In genomic region chr14:23577004-23577681, GRCh38 we compare ENCODE assay signal across 1 cellular context.
A peak's percentile ranks its signal among the peaks of the same experiment; 100 is the strongest.
TF ChIP-seq lines count a peak whose summit lies in the region.

No MANE protein-coding gene starts in this region.

TF ChIP-seq in WTC11, 78 proteins besides CTCF, POLR2A, EP300 and RAD21 (continued from another document and continues in another):
- TF ChIP-seq OVOL2 (CRISPR knock-in tag; IDR thresholded peaks at IDR 0.05; ENCODE audit: borderline replicate concordance) (no peak), SMAD3 (CRISPR knock-in tag; IDR thresholded peaks at IDR 0.05; ENCODE audit: borderline replicate concordance) (no peak), ZNF512 (CRISPR knock-in tag; IDR thresholded peaks at IDR 0.05; ENCODE audit: borderline replicate concordance) (no peak), ZNF317 (CRISPR knock-in tag; IDR thresholded peaks at IDR 0.05; ENCODE audit: borderline replicate concordance, low read depth) (no peak), SP1 (CRISPR knock-in tag; conservative IDR thresholded peaks at IDR 0.05) (peak; percentile 45; the same call in 1 of the 2 replicates), FOXJ3 (CRISPR knock-in tag; IDR thresholded peaks at IDR 0.05; ENCODE audit: borderline replicate concordance) (no peak), KAT7 (CRISPR knock-in tag; IDR thresholded peaks at IDR 0.05; ENCODE audit: borderline replicate concordance) (no peak), ZNF232 (CRISPR knock-in tag; IDR thresholded peaks at IDR 0.05) (no peak), PRRX2 (CRISPR knock-in tag; IDR thresholded peaks at IDR 0.05) (no peak), ERG (CRISPR knock-in tag; IDR thresholded peaks at IDR 0.05) (no peak), FOXP4 (CRISPR knock-in tag; IDR thresholded peaks at IDR 0.05) (peak; percentile 83; the same call in 1 of the 2 replicates), PRDM15 (CRISPR knock-in tag; IDR thresholded peaks at IDR 0.05) (peak; percentile 67; the same call in 1 of the 2 replicates), GTF2I (CRISPR knock-in tag; conservative IDR thresholded peaks at IDR 0.05) (no peak), NFYB (CRISPR knock-in tag; conservative IDR thresholded peaks at IDR 0.05; ENCODE audit: low read depth) (no peak), MAX (CRISPR knock-in tag; IDR thresholded peaks at IDR 0.05) (peak; percentile 83), ZBTB21 (CRISPR knock-in tag; IDR thresholded peaks at IDR 0.05; ENCODE audit: borderline replicate concordance) (peak; percentile 69; the same call in 1 of the 2 replicates), ZNF423 (CRISPR knock-in tag; IDR thresholded peaks at IDR 0.05) (no peak; the same call in 1 of the 2 replicates), NR1H2 (CRISPR knock-in tag; IDR thresholded peaks at IDR 0.05) (no peak), ZNF263 (CRISPR knock-in tag; IDR thresholded peaks at IDR 0.05; ENCODE audit: low read depth) (no peak), ZNF138 (CRISPR knock-in tag; conservative IDR thresholded peaks at IDR 0.05) (no peak), ESRRA (CRISPR knock-in tag; IDR thresholded peaks at IDR 0.05; ENCODE audit: borderline replicate concordance) (no peak; the same call in 1 of the 2 replicates), NR3C1 (CRISPR knock-in tag; conservative IDR thresholded peaks at IDR 0.05; ENCODE audit: low read depth) (no peak), HMGA2 (CRISPR knock-in tag; IDR thresholded peaks at IDR 0.05) (no peak), TCF7 (CRISPR knock-in tag; IDR thresholded peaks at IDR 0.05; ENCODE audit: low read depth) (no peak), GABPB1 (CRISPR knock-in tag; IDR thresholded peaks at IDR 0.05) (no peak), ZNF425 (CRISPR knock-in tag; conservative IDR thresholded peaks at IDR 0.05) (no peak), TEAD4 (CRISPR knock-in tag; IDR thresholded peaks at IDR 0.05) (no peak)
- TF ChIP-seq, protein P1, sequence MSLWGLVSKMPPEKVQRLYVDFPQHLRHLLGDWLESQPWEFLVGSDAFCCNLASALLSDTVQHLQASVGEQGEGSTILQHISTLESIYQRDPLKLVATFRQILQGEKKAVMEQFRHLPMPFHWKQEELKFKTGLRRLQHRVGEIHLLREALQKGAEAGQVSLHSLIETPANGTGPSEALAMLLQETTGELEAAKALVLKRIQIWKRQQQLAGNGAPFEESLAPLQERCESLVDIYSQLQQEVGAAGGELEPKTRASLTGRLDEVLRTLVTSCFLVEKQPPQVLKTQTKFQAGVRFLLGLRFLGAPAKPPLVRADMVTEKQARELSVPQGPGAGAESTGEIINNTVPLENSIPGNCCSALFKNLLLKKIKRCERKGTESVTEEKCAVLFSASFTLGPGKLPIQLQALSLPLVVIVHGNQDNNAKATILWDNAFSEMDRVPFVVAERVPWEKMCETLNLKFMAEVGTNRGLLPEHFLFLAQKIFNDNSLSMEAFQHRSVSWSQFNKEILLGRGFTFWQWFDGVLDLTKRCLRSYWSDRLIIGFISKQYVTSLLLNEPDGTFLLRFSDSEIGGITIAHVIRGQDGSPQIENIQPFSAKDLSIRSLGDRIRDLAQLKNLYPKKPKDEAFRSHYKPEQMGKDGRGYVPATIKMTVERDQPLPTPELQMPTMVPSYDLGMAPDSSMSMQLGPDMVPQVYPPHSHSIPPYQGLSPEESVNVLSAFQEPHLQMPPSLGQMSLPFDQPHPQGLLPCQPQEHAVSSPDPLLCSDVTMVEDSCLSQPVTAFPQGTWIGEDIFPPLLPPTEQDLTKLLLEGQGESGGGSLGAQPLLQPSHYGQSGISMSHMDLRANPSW (CRISPR knock-in tag; conservative IDR thresholded peaks at IDR 0.05; ENCODE audit: low read depth): 0 out of 2 replicates have a peak, but pooled peaks have one; percentile 61
- TF ChIP-seq, protein P2, sequence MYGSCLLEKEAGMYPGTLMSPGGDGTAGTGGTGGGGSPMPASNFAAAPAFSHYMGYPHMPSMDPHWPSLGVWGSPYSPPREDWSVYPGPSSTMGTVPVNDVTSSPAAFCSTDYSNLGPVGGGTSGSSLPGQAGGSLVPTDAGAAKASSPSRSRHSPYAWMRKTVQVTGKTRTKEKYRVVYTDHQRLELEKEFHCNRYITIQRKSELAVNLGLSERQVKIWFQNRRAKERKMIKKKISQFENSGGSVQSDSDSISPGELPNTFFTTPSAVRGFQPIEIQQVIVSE (CRISPR knock-in tag; IDR thresholded peaks at IDR 0.05; ENCODE audit: borderline replicate concordance): no peak
- TF ChIP-seq, protein P3, sequence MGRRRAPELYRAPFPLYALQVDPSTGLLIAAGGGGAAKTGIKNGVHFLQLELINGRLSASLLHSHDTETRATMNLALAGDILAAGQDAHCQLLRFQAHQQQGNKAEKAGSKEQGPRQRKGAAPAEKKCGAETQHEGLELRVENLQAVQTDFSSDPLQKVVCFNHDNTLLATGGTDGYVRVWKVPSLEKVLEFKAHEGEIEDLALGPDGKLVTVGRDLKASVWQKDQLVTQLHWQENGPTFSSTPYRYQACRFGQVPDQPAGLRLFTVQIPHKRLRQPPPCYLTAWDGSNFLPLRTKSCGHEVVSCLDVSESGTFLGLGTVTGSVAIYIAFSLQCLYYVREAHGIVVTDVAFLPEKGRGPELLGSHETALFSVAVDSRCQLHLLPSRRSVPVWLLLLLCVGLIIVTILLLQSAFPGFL (CRISPR knock-in tag; IDR thresholded peaks at IDR 0.05; ENCODE audit: borderline replicate concordance): no peak
- TF ChIP-seq, protein P4, sequence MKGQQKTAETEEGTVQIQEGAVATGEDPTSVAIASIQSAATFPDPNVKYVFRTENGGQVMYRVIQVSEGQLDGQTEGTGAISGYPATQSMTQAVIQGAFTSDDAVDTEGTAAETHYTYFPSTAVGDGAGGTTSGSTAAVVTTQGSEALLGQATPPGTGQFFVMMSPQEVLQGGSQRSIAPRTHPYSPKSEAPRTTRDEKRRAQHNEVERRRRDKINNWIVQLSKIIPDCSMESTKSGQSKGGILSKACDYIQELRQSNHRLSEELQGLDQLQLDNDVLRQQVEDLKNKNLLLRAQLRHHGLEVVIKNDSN (CRISPR knock-in tag; IDR thresholded peaks at IDR 0.05): no peak
- TF ChIP-seq, protein P5, sequence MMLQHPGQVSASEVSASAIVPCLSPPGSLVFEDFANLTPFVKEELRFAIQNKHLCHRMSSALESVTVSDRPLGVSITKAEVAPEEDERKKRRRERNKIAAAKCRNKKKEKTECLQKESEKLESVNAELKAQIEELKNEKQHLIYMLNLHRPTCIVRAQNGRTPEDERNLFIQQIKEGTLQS (CRISPR knock-in tag; conservative IDR thresholded peaks at IDR 0.05): no peak
- TF ChIP-seq, protein P6, sequence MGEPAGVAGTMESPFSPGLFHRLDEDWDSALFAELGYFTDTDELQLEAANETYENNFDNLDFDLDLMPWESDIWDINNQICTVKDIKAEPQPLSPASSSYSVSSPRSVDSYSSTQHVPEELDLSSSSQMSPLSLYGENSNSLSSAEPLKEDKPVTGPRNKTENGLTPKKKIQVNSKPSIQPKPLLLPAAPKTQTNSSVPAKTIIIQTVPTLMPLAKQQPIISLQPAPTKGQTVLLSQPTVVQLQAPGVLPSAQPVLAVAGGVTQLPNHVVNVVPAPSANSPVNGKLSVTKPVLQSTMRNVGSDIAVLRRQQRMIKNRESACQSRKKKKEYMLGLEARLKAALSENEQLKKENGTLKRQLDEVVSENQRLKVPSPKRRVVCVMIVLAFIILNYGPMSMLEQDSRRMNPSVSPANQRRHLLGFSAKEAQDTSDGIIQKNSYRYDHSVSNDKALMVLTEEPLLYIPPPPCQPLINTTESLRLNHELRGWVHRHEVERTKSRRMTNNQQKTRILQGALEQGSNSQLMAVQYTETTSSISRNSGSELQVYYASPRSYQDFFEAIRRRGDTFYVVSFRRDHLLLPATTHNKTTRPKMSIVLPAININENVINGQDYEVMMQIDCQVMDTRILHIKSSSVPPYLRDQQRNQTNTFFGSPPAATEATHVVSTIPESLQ (CRISPR knock-in tag; IDR thresholded peaks at IDR 0.05): no peak
- TF ChIP-seq, protein P7, sequence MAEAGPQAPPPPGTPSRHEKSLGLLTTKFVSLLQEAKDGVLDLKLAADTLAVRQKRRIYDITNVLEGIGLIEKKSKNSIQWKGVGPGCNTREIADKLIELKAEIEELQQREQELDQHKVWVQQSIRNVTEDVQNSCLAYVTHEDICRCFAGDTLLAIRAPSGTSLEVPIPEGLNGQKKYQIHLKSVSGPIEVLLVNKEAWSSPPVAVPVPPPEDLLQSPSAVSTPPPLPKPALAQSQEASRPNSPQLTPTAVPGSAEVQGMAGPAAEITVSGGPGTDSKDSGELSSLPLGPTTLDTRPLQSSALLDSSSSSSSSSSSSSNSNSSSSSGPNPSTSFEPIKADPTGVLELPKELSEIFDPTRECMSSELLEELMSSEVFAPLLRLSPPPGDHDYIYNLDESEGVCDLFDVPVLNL (CRISPR knock-in tag; IDR thresholded peaks at IDR 0.05; ENCODE audit: borderline replicate concordance, low read depth): no peak
